ENCODE assay signal across 8 cellular contexts in the genomic region with DNA sequence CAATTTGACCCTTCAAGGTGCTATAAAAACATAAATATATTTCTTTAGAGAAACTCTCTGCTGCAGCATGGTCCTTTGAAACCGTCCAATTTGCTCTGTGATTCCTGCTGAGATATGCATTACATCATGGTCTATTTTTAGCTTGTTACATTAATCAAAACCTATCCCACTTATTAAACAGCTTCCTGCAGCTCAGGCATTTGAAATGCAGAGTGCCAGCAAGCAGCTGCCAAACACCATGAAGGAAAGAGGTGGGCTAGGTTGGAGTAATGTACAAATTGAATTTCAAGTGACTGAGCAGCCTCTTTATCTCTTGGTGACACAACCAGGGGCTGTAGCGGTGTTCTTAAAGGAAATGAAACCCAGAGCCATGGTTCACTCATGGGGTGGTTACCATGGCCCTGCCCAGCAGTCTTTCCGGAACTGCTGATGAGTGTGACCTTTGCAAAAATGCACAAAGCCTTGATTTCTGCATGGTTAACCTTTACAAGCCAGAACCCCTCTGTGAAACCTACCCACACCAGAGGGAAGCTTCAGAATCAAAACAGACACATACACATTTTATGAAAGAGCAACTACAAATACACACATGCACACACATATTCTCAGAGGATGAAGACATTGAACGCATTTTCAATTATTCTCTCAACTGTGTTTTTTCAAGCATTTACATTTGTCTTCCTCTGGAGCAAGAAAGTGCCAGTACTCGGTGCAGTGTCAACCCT.
A peak's percentile ranks its signal among the peaks of the same experiment; 100 is the strongest.
DNase-seq lines count a peak whose midpoint lies in the region; ATAC-seq lines count a peak whose summit lies in the region.

No MANE protein-coding gene starts in this region.

- ATAC-seq in GM21529 (IDR thresholded peaks at IDR 0.05; ENCODE audit: unreplicated experiment) (peak; percentile 99), left colon (peak; percentile 14)

- peaks cover 18 to 33% (median 23%) of the 10 kb centered on the region in 3 donors for H3K4me1 Mint-ChIP-seq in IgD-negative memory B cell

- DNase-seq in NCI-H2171 treated with DMSO at 0.1 percent for 48 hours (lab: John Stamatoyannopoulos, UW) (peak; percentile 28), NCI-H2171 (lab: John Stamatoyannopoulos, UW) (no peak), SKM-1 treated with dmso at 0.1 percent for 144 hours (lab: John Stamatoyannopoulos, UW; ENCODE audit: unreplicated experiment) (peak; percentile 83), left colon (no peak), HUDEP-2 (lab: John Stamatoyannopoulos, UW; ENCODE audit: unreplicated experiment in 76 of 76) (no peak)
- no peak for DNase-seq in stimulated activated naive CD4-positive, alpha-beta T cell treated with Interleukin-2 at 50 U/mL for 16 hours (lab: John Stamatoyannopoulos, UW)

- peak overlapping the region in 2 of 3 donors; percentile 58 to 71 for H3K27ac Mint-ChIP-seq in IgD-negative memory B cell

- H3K27me3 Mint-ChIP-seq in IgD-negative memory B cell, result no peaks in the 10 kb centered on the region

- no peaks in the 10 kb centered on the region for H3K36me3 Mint-ChIP-seq in IgD-negative memory B cell

- H3K4me3 Mint-ChIP-seq in IgD-negative memory B cell, result peak overlapping the region in 3 of 4 donors; percentile 35 to 89 (median 76)

- H3K9me3 Mint-ChIP-seq in IgD-negative memory B cell, result no peaks in the 10 kb centered on the region

- intact Hi-C loops in left colon (cut with DNase I, micrococcal nuclease), result no loop called here

Comparison
In these comparisons a context has a peak if more than half of its experiments do, and no peak if none do; other contexts are left out.
1. DNase-seq: peak in NCI-H2171 treated with DMSO at 0.1 percent for 48 hours (single experiment) and SKM-1 treated with dmso at 0.1 percent for 144 hours (single experiment); none in NCI-H2171 (single experiment), left colon (0 of 2), stimulated activated naive CD4-positive, alpha-beta T cell treated with Interleukin-2 at 50 U/mL for 16 hours (single experiment) and HUDEP-2 (0 of 76).